ENCODE assay signal across 12 cellular contexts in the genomic region with DNA sequence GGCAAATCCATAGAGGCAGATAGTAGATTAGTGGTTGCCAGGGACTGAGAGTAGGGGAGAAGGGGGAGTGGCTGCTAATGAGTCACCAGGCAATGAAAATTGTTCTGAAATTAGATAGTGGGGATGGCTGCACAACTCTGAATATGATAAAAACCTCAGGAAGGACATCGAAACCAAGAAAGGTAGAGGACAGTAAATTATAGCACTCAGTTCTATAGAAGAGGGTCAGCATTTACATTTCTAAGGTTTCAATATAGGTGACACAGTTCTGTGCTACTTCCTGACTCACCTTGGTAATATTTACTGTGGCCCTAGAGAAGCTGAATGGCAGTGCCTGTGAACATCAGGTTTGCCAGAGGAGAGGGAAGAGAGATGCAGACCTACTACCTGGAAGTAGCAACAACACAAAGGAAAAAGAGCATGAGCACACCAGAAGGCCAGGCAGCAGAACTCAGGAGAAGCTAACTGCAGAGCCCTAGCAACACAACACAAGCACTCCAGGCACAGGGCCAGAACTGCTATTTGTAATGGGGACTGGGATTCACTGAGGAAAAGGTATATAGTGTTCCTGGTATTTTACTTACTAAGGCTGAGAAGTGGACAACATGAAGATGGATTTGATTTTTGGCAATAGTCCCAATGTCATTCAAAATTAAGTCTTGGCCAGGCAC.
DNase-seq lines count a peak whose midpoint lies in the region; ATAC-seq lines count a peak whose summit lies in the region.
"Had no signal": no experiment of that assay in that cellular context is flagged by ENCODE, and none has a peak within 500 bp of the region (broad histone marks: within the 10 kb centered on the region; RNA-seq: fewer than 3 reads in every experiment).

No MANE protein-coding gene starts in this region.

- H3K4me3 ChIP-seq in MG63 (no peak overlapping the region), HAP-1 (no peak overlapping the region)
- H3K4me3 ChIP-seq: BLaER1 treated with 17β-estradiol and CSF1 and Interleukin-3, amounts not matched to agents 10 nM and 100 nM; coronary artery had no signal

- H3K36me3 ChIP-seq in MG63 (no peaks in the 10 kb centered on the region), HAP-1 (replicated peaks) (no peaks in the 10 kb centered on the region)

- in situ Hi-C loops in HAP-1 (cut with MboI; ENCODE audit: low sequenced_read_pairs), result no loop called here

- no peaks in the 10 kb centered on the region for H3K4me1 ChIP-seq in HAP-1
- H3K4me1 ChIP-seq: BLaER1 treated with 17β-estradiol and CSF1 and Interleukin-3, amounts not matched to agents 10 nM and 100 nM had no signal

- H3K27ac ChIP-seq in angular gyrus (ENCODE audit: low read depth, low read length), result peak overlapping the region; percentile 77
- H3K27ac ChIP-seq: BLaER1 treated with 17β-estradiol and CSF1 and Interleukin-3, amounts not matched to agents 10 nM and 100 nM; coronary artery had no signal

- DNase-seq in AG20443 (ENCODE audit: low spot score) (peak; percentile 36), MG63 (peak; percentile 39), kidney tubule cell (ENCODE audit: low spot score) (peak; percentile 41), NOMO-1 treated with DMSO at 0.1 percent for 48 hours (lab: John Stamatoyannopoulos, UW; ENCODE audit: unreplicated experiment) (no peak), left lobe of liver (ENCODE audit: low spot score) (no peak), HAP-1 (ENCODE audit: low spot score in 2 of 2) (no peak)
- DNase-seq: activated CD8-positive, alpha-beta memory T cell treated with anti-CD3 and anti-CD28 coated beads, Interleukin-2, amount 50 U/mL, for 48 hours; NCI-H187 treated with DMSO at 0.1 percent for 48 hours had no signal

- H3K9me3 ChIP-seq in MG63 (no peaks in the 10 kb centered on the region), HAP-1 (no peaks in the 10 kb centered on the region)
- H3K9me3 ChIP-seq: BLaER1 treated with 17β-estradiol and CSF1 and Interleukin-3, amounts not matched to agents 10 nM and 100 nM had no signal

- H3K27me3 ChIP-seq in MG63 (no peaks in the 10 kb centered on the region), HAP-1 (ENCODE audit: low read depth) (no peaks in the 10 kb centered on the region)
- H3K27me3 ChIP-seq: BLaER1 treated with 17β-estradiol and CSF1 and Interleukin-3, amounts not matched to agents 10 nM and 100 nM had no signal

- no peak for ATAC-seq in left lobe of liver
- ATAC-seq in HG02642 (IDR thresholded peaks at IDR 0.05; ENCODE audit: poor library complexity, unreplicated experiment), result no peak

Comparison
In these comparisons a context has a peak if more than half of its experiments do, and no peak if none do; other contexts are left out.
1. DNase-seq: peak in AG20443 (single experiment), MG63 (single experiment) and kidney tubule cell (single experiment); none in NOMO-1 treated with DMSO at 0.1 percent for 48 hours (single experiment), left lobe of liver (single experiment) and HAP-1 (0 of 2).